In genomic region chr19:10510301-10510802, GRCh38 we compare ENCODE assay signal across 8 cellular contexts. TPM values are rescaled to one million over a fixed set of nuclear protein-coding genes. Genes with fewer than 3 reads are reported as not detected.
DNase-seq lines count a peak whose midpoint lies in the region; ATAC-seq, FAIRE-seq and TF ChIP-seq lines count a peak whose summit lies in the region.

No MANE protein-coding gene starts in this region.

- FAIRE-seq in pancreas (lab: Jason Lieb, UNC) = no peak
- no peak for FAIRE-seq in GM19239 (lab: Jason Lieb, UNC)

- H3K9me3 ChIP-seq in pancreas = no peaks in the 10 kb centered on the region

- CTCF ChIA-PET in AG04449 (lab: Yijun Ruan, JAX) = interaction anchor here (0.8 to 2.0 kb wide), 14 partner anchors 9 to 189 kb away, joined by 3 to 8 read pairs (median 3); no protein-coding TSS in a partner anchor

- DNase-seq in AG04449 (ENCODE audit: low read depth, low spot score) (no peak), H7 (peak; percentile 92), pancreas (peak in 3 of 6 donors; percentile 53 to 68 (median 61)), Ammon's horn (ENCODE audit: low spot score) (no peak), GM19239 (ENCODE audit: insufficient read length, low spot score) (no peak)
- DNase-seq in activated CD4-positive, alpha-beta T cell treated with anti-CD3 and anti-CD28 coated beads for 48 hours = peak; percentile 70
- peak; percentile 45 for DNase-seq in effector CD4-positive, alpha-beta T cell

- H3K27me3 ChIP-seq in H7 (ENCODE audit: control insufficient read depth, insufficient read depth, low read length) (peaks cover 16% of the 10 kb centered on the region; the same call in 1 of the 2 replicates), pancreas (no peaks in the 10 kb centered on the region)

- H3K36me3 ChIP-seq in H7 (replicated peaks; ENCODE audit: control insufficient read depth, insufficient read depth, low read length) = no peaks in the 10 kb centered on the region
- H3K36me3 ChIP-seq in pancreas = no peaks in the 10 kb centered on the region

- ATAC-seq in pancreas (peak in 1 of 4 donors; percentile 34), GM18873 (IDR thresholded peaks at IDR 0.05; ENCODE audit: low FRiP score, unreplicated experiment) (no peak)

- intact Hi-C loops in pancreas (cut with DNase I) = no loop called here

- no peaks in the 10 kb centered on the region for H3K4me1 ChIP-seq in pancreas

- TF ChIP-seq CTCF in AG04449 (IDR thresholded peaks at IDR 0.05; ENCODE audit: insufficient read depth, low read length, missing control alignments) (peak; percentile 56), pancreas (IDR thresholded peaks at IDR 0.05) (peak in 3 of 4 donors; percentile 27 to 47 (median 38))

- 17 to 19% methylated on average over 15 of the region's 15 CpGs for WGBS in pancreas, 2 donors

- no peak overlapping the region for H3K27ac ChIP-seq in pancreas

- H3K4me3 ChIP-seq in AG04449 (ENCODE audit: low read depth, low read length) (no peak overlapping the region), H7 (ENCODE audit: insufficient read depth, low read depth, low read length) (no peak overlapping the region), pancreas (no peak overlapping the region)

- POLR2A ChIA-PET in AG04449 (lab: Yijun Ruan, JAX) = no interaction called here

RNA-seq across cellular contexts. Expression of gene S1PR5, which starts 6.9 kb away (rescaled TPM):
- total RNA-seq in H7 (2014; rRNA removed; shearing (Covaris generic)) = 14.7 and 16.1 TPM in 2 replicates
- 1 to 10 TPM in 2 of 6 donors, under 1 TPM in 4; 0.32 to 1.3 (median 0.63) TPM for total RNA-seq in pancreas
- polyA plus RNA-seq in pancreas = under 1 TPM; 0.21 to 0.38 TPM

RNA-seq across cellular contexts. Expression of gene KEAP1, which starts 7.2 kb away (rescaled TPM):
- 80.2 and 82.3 TPM in 2 replicates for total RNA-seq in H7 (2014; rRNA removed; shearing (Covaris generic))
- 10 to 100 TPM; 25.2 to 36.4 (median 32.3) TPM for total RNA-seq in pancreas
- 10 to 100 TPM; 40.9 to 48.6 TPM for polyA plus RNA-seq in pancreas

RNA-seq across cellular contexts. Expression of gene ATG4D, which starts 33.4 kb away (rescaled TPM):
- total RNA-seq in H7 (2014; rRNA removed; shearing (Covaris generic)) = 95.6 and 105 TPM in 2 replicates
- 10 to 100 TPM; 12.9 to 26.9 (median 20.5) TPM for total RNA-seq in pancreas
- polyA plus RNA-seq in pancreas = 10 to 100 TPM; 35.2 to 62.1 TPM

RNA-seq across cellular contexts. Expression of gene KRI1, which starts 55.5 kb away (rescaled TPM):
- 19.3 and 21.6 TPM in 2 replicates for total RNA-seq in H7 (2014; rRNA removed; shearing (Covaris generic))
- total RNA-seq in pancreas = 10 to 100 TPM in 4 of 6 donors, 1 to 10 TPM in 2; 8.0 to 15.8 (median 13.5) TPM
- polyA plus RNA-seq in pancreas = 10 to 100 TPM; 34.7 to 41.8 TPM

RNA-seq across cellular contexts. Expression of gene CDKN2D, which starts 58.4 kb away (rescaled TPM):
- 4.7 and 5.6 TPM in 2 replicates for total RNA-seq in H7 (2014; rRNA removed; shearing (Covaris generic))
- total RNA-seq in pancreas = 1 to 10 TPM; 1.4 to 3.3 (median 2.1) TPM
- 1 to 10 TPM; 3.8 to 9.1 TPM for polyA plus RNA-seq in pancreas

Comparison
In these comparisons a context has a peak if more than half of its experiments do, and no peak if none do; other contexts are left out.
1. DNase-seq: peak in H7 (single experiment), activated CD4-positive, alpha-beta T cell treated with anti-CD3 and anti-CD28 coated beads for 48 hours (single experiment) and effector CD4-positive, alpha-beta T cell (single experiment); none in AG04449 (single experiment), Ammon's horn (single experiment) and GM19239 (single experiment).